In genomic region chr12:118417942-118418341, GRCh38 we compare ENCODE assay signal across 37 cellular contexts.
"Had no signal": no experiment of that assay in that cellular context is flagged by ENCODE, and none has a peak within 500 bp of the region (broad histone marks: within the 10 kb centered on the region; RNA-seq: fewer than 3 reads in every experiment).

No MANE protein-coding gene starts in this region.

- H3K4me1 ChIP-seq: SJCRH30 had no signal

- H3K27ac Mint-ChIP-seq: activated CD4-positive, alpha-beta memory T cell treated with anti-CD3 and anti-CD28 coated beads, Interleukin-2, amount 10 ng/mL, durations not matched to agents 7 days and 5 days; activated CD8-positive, alpha-beta memory T cell treated with anti-CD3 and anti-CD28 coated beads, Interleukin-2, amount 10 ng/mL, durations not matched to agents 7 days and 5 days; activated naive CD8-positive, alpha-beta T cell treated with anti-CD3 and anti-CD28 coated beads for 36 hours had no signal

- H3K9me3 ChIP-seq: SJCRH30 had no signal

- H3K27ac ChIP-seq: brain microvascular endothelial cell, cardiac muscle cell, PC-9, SJCRH30, SK-N-MC, WERI-Rb-1 had no signal

- DNase-seq: activated CD4-positive, alpha-beta memory T cell treated with anti-CD3 and anti-CD28 coated beads, Interleukin-2, amount 10 ng/mL, durations not matched to agents 7 days and 5 days; activated CD4-positive, alpha-beta T cell treated with anti-CD3 and anti-CD28 coated beads for 1 hour; activated CD4-positive, alpha-beta T cell treated with anti-CD3 and anti-CD28 coated beads for 48 hours; activated CD4-positive, CD25-positive, alpha-beta regulatory T cell; activated CD8-positive, alpha-beta memory T cell treated with anti-CD3 and anti-CD28 coated beads for 24 hours; activated CD8-positive, alpha-beta memory T cell treated with anti-CD3 and anti-CD28 coated beads, Interleukin-2, amount 10 ng/mL, durations not matched to agents 7 days and 5 days; activated CD8-positive, alpha-beta memory T cell treated with anti-CD3 and anti-CD28 coated beads, Interleukin-2, amount 50 U/mL, for 48 hours; activated effector memory CD4-positive, alpha-beta T cell treated with Interleukin-2 at 50 U/mL for 16 hours; activated naive CD4-positive, alpha-beta T cell; activated naive CD4-positive, alpha-beta T cell treated with anti-CD3 and anti-CD28 coated beads, Interleukin-2, amount 50 U/mL, for 16 hours; activated naive CD8-positive, alpha-beta T cell treated with anti-CD3 and anti-CD28 coated beads for 36 hours; activated T-cell treated with anti-CD3 and anti-CD28 coated beads, Interleukin-2, amount 50 U/mL, for 48 hours; amniotic stem cell; aorta; brain microvascular endothelial cell; Kasumi-1; KG1; MM.1S; MV-4-11; NCI-H1092; NCI-H1436 treated with DMSO at 0.1 percent for 48 hours; NCI-H1694 treated with DMSO at 0.1 percent for 48 hours; NCI-H2029; NCI-H2107; NCI-H2171; NCI-H510A; NCI-H526; NCI-H748 treated with DMSO at 0.1 percent for 48 hours; NK-92 treated with Interleukin-12 subunit alpha and Interleukin-12 subunit beta, amount 100 ng/mL, for 24 hours; PC-9; SHP77; SJCRH30; T1000; WERI-Rb-1 had no signal

- H3K27me3 ChIP-seq: brain microvascular endothelial cell, cardiac muscle cell, SJCRH30 had no signal

- H3K9me3 Mint-ChIP-seq: activated CD4-positive, alpha-beta memory T cell treated with anti-CD3 and anti-CD28 coated beads, Interleukin-2, amount 10 ng/mL, durations not matched to agents 7 days and 5 days; activated naive CD8-positive, alpha-beta T cell treated with anti-CD3 and anti-CD28 coated beads for 36 hours; central memory CD8-positive, alpha-beta T cell had no signal

- H3K4me3 Mint-ChIP-seq: activated CD4-positive, alpha-beta memory T cell treated with anti-CD3 and anti-CD28 coated beads, Interleukin-2, amount 10 ng/mL, durations not matched to agents 7 days and 5 days; activated CD8-positive, alpha-beta memory T cell treated with anti-CD3 and anti-CD28 coated beads, Interleukin-2, amount 10 ng/mL, durations not matched to agents 7 days and 5 days; activated naive CD8-positive, alpha-beta T cell treated with anti-CD3 and anti-CD28 coated beads for 36 hours; central memory CD8-positive, alpha-beta T cell had no signal

- ATAC-seq: activated CD8-positive, alpha-beta memory T cell treated with anti-CD3 and anti-CD28 coated beads, Interleukin-2, amount 10 ng/mL, durations not matched to agents 7 days and 5 days had no signal

- H3K4me3 ChIP-seq: cardiac muscle cell, PC-9, SJCRH30, SK-N-MC had no signal

- H3K27me3 Mint-ChIP-seq: activated CD4-positive, alpha-beta memory T cell treated with anti-CD3 and anti-CD28 coated beads, Interleukin-2, amount 10 ng/mL, durations not matched to agents 7 days and 5 days; activated CD8-positive, alpha-beta memory T cell treated with anti-CD3 and anti-CD28 coated beads, Interleukin-2, amount 10 ng/mL, durations not matched to agents 7 days and 5 days; activated naive CD8-positive, alpha-beta T cell treated with anti-CD3 and anti-CD28 coated beads for 36 hours; central memory CD8-positive, alpha-beta T cell had no signal

- H3K4me1 Mint-ChIP-seq: activated CD4-positive, alpha-beta memory T cell treated with anti-CD3 and anti-CD28 coated beads, Interleukin-2, amount 10 ng/mL, durations not matched to agents 7 days and 5 days; activated CD8-positive, alpha-beta memory T cell treated with anti-CD3 and anti-CD28 coated beads, Interleukin-2, amount 10 ng/mL, durations not matched to agents 7 days and 5 days; activated naive CD8-positive, alpha-beta T cell treated with anti-CD3 and anti-CD28 coated beads for 36 hours had no signal
